In genomic region chr11:66592457-66593302, GRCh38 we compare ENCODE assay signal across 1 cellular context.
TF ChIP-seq lines count a peak whose summit lies in the region.

CCDC87 (minus strand) TSS chr11:66593063; CDS start chr11:66593015, 48 bp downstream.
CCS (plus strand) TSS chr11:66593185; CDS start chr11:66593262, 77 bp downstream.

TF ChIP-seq in HepG2, 621 proteins besides CTCF, POLR2A, EP300 and RAD21 (continued from another document and continues in another):
- TF ChIP-seq, protein P1, sequence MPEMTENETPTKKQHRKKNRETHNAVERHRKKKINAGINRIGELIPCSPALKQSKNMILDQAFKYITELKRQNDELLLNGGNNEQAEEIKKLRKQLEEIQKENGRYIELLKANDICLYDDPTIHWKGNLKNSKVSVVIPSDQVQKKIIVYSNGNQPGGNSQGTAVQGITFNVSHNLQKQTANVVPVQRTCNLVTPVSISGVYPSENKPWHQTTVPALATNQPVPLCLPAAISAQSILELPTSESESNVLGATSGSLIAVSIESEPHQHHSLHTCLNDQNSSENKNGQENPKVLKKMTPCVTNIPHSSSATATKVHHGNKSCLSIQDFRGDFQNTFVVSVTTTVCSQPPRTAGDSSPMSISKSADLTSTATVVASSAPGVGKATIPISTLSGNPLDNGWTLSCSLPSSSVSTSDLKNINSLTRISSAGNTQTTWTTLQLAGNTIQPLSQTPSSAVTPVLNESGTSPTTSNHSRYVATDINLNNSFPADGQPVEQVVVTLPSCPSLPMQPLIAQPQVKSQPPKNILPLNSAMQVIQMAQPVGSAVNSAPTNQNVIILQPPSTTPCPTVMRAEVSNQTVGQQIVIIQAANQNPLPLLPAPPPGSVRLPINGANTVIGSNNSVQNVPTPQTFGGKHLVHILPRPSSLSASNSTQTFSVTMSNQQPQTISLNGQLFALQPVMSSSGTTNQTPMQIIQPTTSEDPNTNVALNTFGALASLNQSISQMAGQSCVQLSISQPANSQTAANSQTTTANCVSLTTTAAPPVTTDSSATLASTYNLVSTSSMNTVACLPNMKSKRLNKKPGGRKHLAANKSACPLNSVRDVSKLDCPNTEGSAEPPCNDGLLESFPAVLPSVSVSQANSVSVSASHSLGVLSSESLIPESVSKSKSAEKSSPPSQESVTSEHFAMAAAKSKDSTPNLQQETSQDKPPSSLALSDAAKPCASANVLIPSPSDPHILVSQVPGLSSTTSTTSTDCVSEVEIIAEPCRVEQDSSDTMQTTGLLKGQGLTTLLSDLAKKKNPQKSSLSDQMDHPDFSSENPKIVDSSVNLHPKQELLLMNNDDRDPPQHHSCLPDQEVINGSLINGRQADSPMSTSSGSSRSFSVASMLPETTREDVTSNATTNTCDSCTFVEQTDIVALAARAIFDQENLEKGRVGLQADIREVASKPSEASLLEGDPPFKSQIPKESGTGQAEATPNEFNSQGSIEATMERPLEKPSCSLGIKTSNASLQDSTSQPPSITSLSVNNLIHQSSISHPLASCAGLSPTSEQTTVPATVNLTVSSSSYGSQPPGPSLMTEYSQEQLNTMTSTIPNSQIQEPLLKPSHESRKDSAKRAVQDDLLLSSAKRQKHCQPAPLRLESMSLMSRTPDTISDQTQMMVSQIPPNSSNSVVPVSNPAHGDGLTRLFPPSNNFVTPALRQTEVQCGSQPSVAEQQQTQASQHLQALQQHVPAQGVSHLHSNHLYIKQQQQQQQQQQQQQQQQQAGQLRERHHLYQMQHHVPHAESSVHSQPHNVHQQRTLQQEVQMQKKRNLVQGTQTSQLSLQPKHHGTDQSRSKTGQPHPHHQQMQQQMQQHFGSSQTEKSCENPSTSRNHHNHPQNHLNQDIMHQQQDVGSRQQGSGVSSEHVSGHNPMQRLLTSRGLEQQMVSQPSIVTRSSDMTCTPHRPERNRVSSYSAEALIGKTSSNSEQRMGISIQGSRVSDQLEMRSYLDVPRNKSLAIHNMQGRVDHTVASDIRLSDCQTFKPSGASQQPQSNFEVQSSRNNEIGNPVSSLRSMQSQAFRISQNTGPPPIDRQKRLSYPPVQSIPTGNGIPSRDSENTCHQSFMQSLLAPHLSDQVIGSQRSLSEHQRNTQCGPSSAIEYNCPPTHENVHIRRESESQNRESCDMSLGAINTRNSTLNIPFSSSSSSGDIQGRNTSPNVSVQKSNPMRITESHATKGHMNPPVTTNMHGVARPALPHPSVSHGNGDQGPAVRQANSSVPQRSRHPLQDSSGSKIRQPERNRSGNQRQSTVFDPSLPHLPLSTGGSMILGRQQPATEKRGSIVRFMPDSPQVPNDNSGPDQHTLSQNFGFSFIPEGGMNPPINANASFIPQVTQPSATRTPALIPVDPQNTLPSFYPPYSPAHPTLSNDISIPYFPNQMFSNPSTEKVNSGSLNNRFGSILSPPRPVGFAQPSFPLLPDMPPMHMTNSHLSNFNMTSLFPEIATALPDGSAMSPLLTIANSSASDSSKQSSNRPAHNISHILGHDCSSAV (CRISPR knock-in tag; IDR thresholded peaks at IDR 0.05; ENCODE audit: borderline replicate concordance), result 0 out of 2 replicates have a peak, but pooled peaks have one; percentile 81
- TF ChIP-seq, protein P2, sequence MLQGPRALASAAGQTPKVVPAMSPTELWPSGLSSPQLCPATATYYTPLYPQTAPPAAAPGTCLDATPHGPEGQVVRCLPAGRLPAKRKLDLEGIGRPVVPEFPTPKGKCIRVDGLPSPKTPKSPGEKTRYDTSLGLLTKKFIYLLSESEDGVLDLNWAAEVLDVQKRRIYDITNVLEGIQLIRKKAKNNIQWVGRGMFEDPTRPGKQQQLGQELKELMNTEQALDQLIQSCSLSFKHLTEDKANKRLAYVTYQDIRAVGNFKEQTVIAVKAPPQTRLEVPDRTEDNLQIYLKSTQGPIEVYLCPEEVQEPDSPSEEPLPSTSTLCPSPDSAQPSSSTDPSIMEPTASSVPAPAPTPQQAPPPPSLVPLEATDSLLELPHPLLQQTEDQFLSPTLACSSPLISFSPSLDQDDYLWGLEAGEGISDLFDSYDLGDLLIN (CRISPR knock-in tag; IDR thresholded peaks at IDR 0.05; ENCODE audit: borderline replicate concordance), result 0 out of 2 replicates have a peak, but pooled peaks have one; percentile 0
- TF ChIP-seq ATF7-NPFF (CRISPR knock-in tag; IDR thresholded peaks at IDR 0.05; ENCODE audit: low read depth), result peak; percentile 66
- TF ChIP-seq, protein P3, sequence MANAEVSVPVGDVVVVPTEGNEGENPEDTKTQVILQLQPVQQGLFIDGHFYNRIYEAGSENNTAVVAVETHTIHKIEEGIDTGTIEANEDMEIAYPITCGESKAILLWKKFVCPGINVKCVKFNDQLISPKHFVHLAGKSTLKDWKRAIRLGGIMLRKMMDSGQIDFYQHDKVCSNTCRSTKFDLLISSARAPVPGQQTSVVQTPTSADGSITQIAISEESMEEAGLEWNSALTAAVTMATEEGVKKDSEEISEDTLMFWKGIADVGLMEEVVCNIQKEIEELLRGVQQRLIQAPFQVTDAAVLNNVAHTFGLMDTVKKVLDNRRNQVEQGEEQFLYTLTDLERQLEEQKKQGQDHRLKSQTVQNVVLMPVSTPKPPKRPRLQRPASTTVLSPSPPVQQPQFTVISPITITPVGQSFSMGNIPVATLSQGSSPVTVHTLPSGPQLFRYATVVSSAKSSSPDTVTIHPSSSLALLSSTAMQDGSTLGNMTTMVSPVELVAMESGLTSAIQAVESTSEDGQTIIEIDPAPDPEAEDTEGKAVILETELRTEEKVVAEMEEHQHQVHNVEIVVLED (CRISPR knock-in tag; IDR thresholded peaks at IDR 0.05; ENCODE audit: borderline replicate concordance), result peak; percentile 88
- peak; percentile 32 for TF ChIP-seq THRA (CRISPR knock-in tag; IDR thresholded peaks at IDR 0.05; ENCODE audit: borderline replicate concordance)
- TF ChIP-seq POGK (CRISPR knock-in tag; conservative IDR thresholded peaks at IDR 0.05), result peak; percentile 59; the same call in 1 of the 2 replicates
- peak; percentile 24; the same call in 1 of the 2 replicates for TF ChIP-seq MIXL1 (CRISPR knock-in tag; IDR thresholded peaks at IDR 0.05)
- no peak for TF ChIP-seq ZNF383 (CRISPR knock-in tag; IDR thresholded peaks at IDR 0.05; ENCODE audit: borderline replicate concordance)
- peak; percentile 64 for TF ChIP-seq MED1 (CRISPR knock-in tag; IDR thresholded peaks at IDR 0.05)
- TF ChIP-seq ZNF512B (CRISPR knock-in tag; IDR thresholded peaks at IDR 0.05; ENCODE audit: borderline replicate concordance), result no peak
- TF ChIP-seq ZNF230 (CRISPR knock-in tag; IDR thresholded peaks at IDR 0.05), result peak; percentile 97
- no peak for TF ChIP-seq MTF1 (CRISPR knock-in tag; IDR thresholded peaks at IDR 0.05)
- TF ChIP-seq ZNF33B (CRISPR knock-in tag; IDR thresholded peaks at IDR 0.05), result 0 out of 2 replicates have a peak, but pooled peaks have one; percentile 82
- TF ChIP-seq ZNF143 (CRISPR knock-in tag; IDR thresholded peaks at IDR 0.05), result peak; percentile 61; the same call in 1 of the 2 replicates
- no peak for TF ChIP-seq IKZF1 (IDR thresholded peaks at IDR 0.05)
- no peak for TF ChIP-seq SOX5 (CRISPR knock-in tag; IDR thresholded peaks at IDR 0.05; ENCODE audit: borderline replicate concordance)
- peak; percentile 63 for TF ChIP-seq ARNTL (CRISPR knock-in tag; IDR thresholded peaks at IDR 0.05)
- no peak; the same call in 1 of the 2 replicates for TF ChIP-seq SIN3B (IDR thresholded peaks at IDR 0.05; ENCODE audit: low read length)
- TF ChIP-seq KMT2B (CRISPR knock-in tag; IDR thresholded peaks at IDR 0.05), result peak; percentile 61
- no peak for TF ChIP-seq SRSF4 (IDR thresholded peaks at IDR 0.05; ENCODE audit: low read depth, low read length, poor library complexity, severe bottlenecking)
- peak; percentile 81; the same call in 1 of the 2 replicates for TF ChIP-seq ZNF264 (CRISPR knock-in tag; IDR thresholded peaks at IDR 0.05)
- TF ChIP-seq HOXA3 (CRISPR knock-in tag; IDR thresholded peaks at IDR 0.05), result peak; percentile 88
- peak; percentile 73; the same call in 1 of the 2 replicates for TF ChIP-seq EED (CRISPR knock-in tag; IDR thresholded peaks at IDR 0.05)
- peak; percentile 45; the same call in 1 of the 2 replicates for TF ChIP-seq HOXD1 (CRISPR knock-in tag; IDR thresholded peaks at IDR 0.05)
- peak; percentile 28; the same call in 1 of the 2 replicates for TF ChIP-seq ZNF460 (CRISPR knock-in tag; IDR thresholded peaks at IDR 0.05; ENCODE audit: borderline replicate concordance)
- no peak for TF ChIP-seq ZNF282 (IDR thresholded peaks at IDR 0.05; ENCODE audit: partially characterized antibody)
- TF ChIP-seq ZNF83 (CRISPR knock-in tag; IDR thresholded peaks at IDR 0.05; ENCODE audit: borderline replicate concordance), result no peak
- TF ChIP-seq, protein P4, sequence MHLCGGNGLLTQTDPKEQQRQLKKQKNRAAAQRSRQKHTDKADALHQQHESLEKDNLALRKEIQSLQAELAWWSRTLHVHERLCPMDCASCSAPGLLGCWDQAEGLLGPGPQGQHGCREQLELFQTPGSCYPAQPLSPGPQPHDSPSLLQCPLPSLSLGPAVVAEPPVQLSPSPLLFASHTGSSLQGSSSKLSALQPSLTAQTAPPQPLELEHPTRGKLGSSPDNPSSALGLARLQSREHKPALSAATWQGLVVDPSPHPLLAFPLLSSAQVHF (CRISPR knock-in tag; IDR thresholded peaks at IDR 0.05), result no peak
- TF ChIP-seq ZNF513 (CRISPR knock-in tag; conservative IDR thresholded peaks at IDR 0.05), result no peak
- TF ChIP-seq CEBPB (IDR thresholded peaks at IDR 0.05; ENCODE audit: borderline replicate concordance, low read depth, low read length), result no peak
- no peak for TF ChIP-seq SETDB1 (CRISPR knock-in tag; IDR thresholded peaks at IDR 0.05; ENCODE audit: borderline replicate concordance)
